In genomic region chr13:75402787-75403186, GRCh38 we compare ENCODE assay signal across 18 cellular contexts.
DNase-seq lines count a peak whose midpoint lies in the region; ATAC-seq and TF ChIP-seq lines count a peak whose summit lies in the region.
"Had no signal": no experiment of that assay in that cellular context is flagged by ENCODE, and none has a peak within 500 bp of the region (broad histone marks: within the 10 kb centered on the region; RNA-seq: fewer than 3 reads in every experiment).

No MANE protein-coding gene starts in this region.

- peaks cover 12% of the 10 kb centered on the region for H3K4me1 ChIP-seq in neural progenitor cell

- H3K27me3 ChIP-seq in neural progenitor cell, result no peaks in the 10 kb centered on the region
- H3K27me3 ChIP-seq: ovary, SJCRH30 had no signal

- H3K4me2 ChIP-seq in neural progenitor cell, result no peak overlapping the region

- H3K36me3 ChIP-seq in neural progenitor cell, result no peaks in the 10 kb centered on the region
- H3K36me3 ChIP-seq: ovary, SJCRH30 had no signal

- H3K9ac ChIP-seq in neural progenitor cell, result no peak overlapping the region

- peak in 24 of 42 donors; percentile 5 to 52 (median 28) for DNase-seq in head of caudate nucleus
- DNase-seq in neural progenitor cell (ENCODE audit: low spot score), result peak; percentile 3
- no peak for DNase-seq in stimulated activated CD8-positive, alpha-beta memory T cell treated with anti-CD3 and anti-CD28 coated beads, Interleukin-4, amount 100 ng/mL, for 48 hours
- DNase-seq in activated T-cell treated with anti-CD3 and anti-CD28 coated beads, Interleukin-2, amount 50 U/mL, for 1 hour, result no peak
- no peak for DNase-seq in SW 1271 (lab: John Stamatoyannopoulos, UW)
- DNase-seq in iPS-NIHi11 (ENCODE audit: low spot score), result no peak
- DNase-seq: activated naive CD8-positive, alpha-beta T cell treated with anti-CD3 and anti-CD28 coated beads, Interleukin-2, amount 50 U/mL, for 24 hours; activated T-cell treated with anti-CD3 and anti-CD28 coated beads, Interleukin-2, amount 50 U/mL, for 24 hours; cerebellar nuclear complex; foreskin melanocyte; NCI-H2107; stimulated activated CD4-positive, alpha-beta T cell treated with anti-CD3 and anti-CD28 coated beads, Interleukin-12 subunit alpha, Interleukin-12 subunit beta, amount 100 ng/mL, for 4 hours had no signal

- H4K20me1 ChIP-seq in neural progenitor cell (ENCODE audit: low read depth), result no peaks in the 10 kb centered on the region

- H3K4me3 ChIP-seq in neural progenitor cell, result no peak overlapping the region
- H3K4me3 ChIP-seq: ovary, SJCRH30 had no signal

- no peak overlapping the region for H2AFZ ChIP-seq in neural progenitor cell (replicated peaks)

- no peaks in the 10 kb centered on the region for H3K36me3 Mint-ChIP-seq in neural progenitor cell
- H3K36me3 Mint-ChIP-seq: IgD-negative memory B cell had no signal

- peaks cover 5% of the 10 kb centered on the region for H3K79me2 ChIP-seq in neural progenitor cell (ENCODE audit: low read depth)

- peaks cover 19% of the 10 kb centered on the region for H3K9me3 Mint-ChIP-seq in neural progenitor cell
- H3K9me3 Mint-ChIP-seq: activated naive CD8-positive, alpha-beta T cell treated with anti-CD3 and anti-CD28 coated beads, Interleukin-2, amount 50 U/mL, for 24 hours; activated T-cell treated with anti-CD3 and anti-CD28 coated beads, Interleukin-2, amount 50 U/mL, for 24 hours; stimulated activated naive CD8-positive, alpha-beta T cell treated with anti-CD3 and anti-CD28 coated beads, Interleukin-15, Interleukin-2, amounts not matched to agents 100 ng/mL and 50 ng/mL, for 24 hours had no signal

- H3F3A ChIP-seq in neural progenitor cell (ENCODE audit: low read depth), result no peaks in the 10 kb centered on the region

- ATAC-seq in GM18870 (IDR thresholded peaks at IDR 0.05; ENCODE audit: unreplicated experiment), result peak; percentile 50
- peak; percentile 42 for ATAC-seq in HG03108 (IDR thresholded peaks at IDR 0.05; ENCODE audit: unreplicated experiment)
- ATAC-seq: activated naive CD8-positive, alpha-beta T cell treated with anti-CD3 and anti-CD28 coated beads, Interleukin-2, amount 50 U/mL, for 24 hours had no signal

- TF ChIP-seq CTCF in neural progenitor cell (IDR thresholded peaks at IDR 0.05), result no peak

- intact Hi-C loops in head of caudate nucleus (cut with DNase I), result no loop called here

- no peak overlapping the region for H3K27ac Mint-ChIP-seq in neural progenitor cell
- H3K27ac Mint-ChIP-seq: activated naive CD8-positive, alpha-beta T cell treated with anti-CD3 and anti-CD28 coated beads, Interleukin-2, amount 50 U/mL, for 24 hours; activated T-cell treated with anti-CD3 and anti-CD28 coated beads, Interleukin-2, amount 50 U/mL, for 24 hours; IgD-negative memory B cell; stimulated activated naive CD8-positive, alpha-beta T cell treated with anti-CD3 and anti-CD28 coated beads, Interleukin-15, Interleukin-2, amounts not matched to agents 100 ng/mL and 50 ng/mL, for 24 hours had no signal

- no peaks in the 10 kb centered on the region for H3K9me3 ChIP-seq in neural progenitor cell (ENCODE audit: low read depth)
- H3K9me3 ChIP-seq: ovary, SJCRH30 had no signal

- no peak overlapping the region for H3K27ac ChIP-seq in neural progenitor cell
- H3K27ac ChIP-seq: ovary, SJCRH30 had no signal

- H3K27me3 Mint-ChIP-seq in neural progenitor cell (ENCODE audit: insufficient read depth, low read depth), result no peaks in the 10 kb centered on the region

- H3K4me3 Mint-ChIP-seq in neural progenitor cell, result no peak overlapping the region
- H3K4me3 Mint-ChIP-seq: activated naive CD8-positive, alpha-beta T cell treated with anti-CD3 and anti-CD28 coated beads, Interleukin-2, amount 50 U/mL, for 24 hours; activated T-cell treated with anti-CD3 and anti-CD28 coated beads, Interleukin-2, amount 50 U/mL, for 24 hours; IgD-negative memory B cell; stimulated activated naive CD8-positive, alpha-beta T cell treated with anti-CD3 and anti-CD28 coated beads, Interleukin-15, Interleukin-2, amounts not matched to agents 100 ng/mL and 50 ng/mL, for 24 hours had no signal

- H3K4me1 Mint-ChIP-seq in neural progenitor cell, result peaks cover 42% of the 10 kb centered on the region
- H3K4me1 Mint-ChIP-seq: IgD-negative memory B cell had no signal

Comparison
In these comparisons a context has a peak if more than half of its experiments do, and no peak if none do; other contexts are left out.
1. DNase-seq: peak in head of caudate nucleus (24 of 42) and neural progenitor cell (single experiment); none in stimulated activated CD8-positive, alpha-beta memory T cell treated with anti-CD3 and anti-CD28 coated beads, Interleukin-4, amount 100 ng/mL, for 48 hours (single experiment), activated T-cell treated with anti-CD3 and anti-CD28 coated beads, Interleukin-2, amount 50 U/mL, for 1 hour (single experiment), SW 1271 (0 of 2) and iPS-NIHi11 (single experiment).